Comparison of ENCODE assay signal across 15 cellular contexts in the genomic region with DNA sequence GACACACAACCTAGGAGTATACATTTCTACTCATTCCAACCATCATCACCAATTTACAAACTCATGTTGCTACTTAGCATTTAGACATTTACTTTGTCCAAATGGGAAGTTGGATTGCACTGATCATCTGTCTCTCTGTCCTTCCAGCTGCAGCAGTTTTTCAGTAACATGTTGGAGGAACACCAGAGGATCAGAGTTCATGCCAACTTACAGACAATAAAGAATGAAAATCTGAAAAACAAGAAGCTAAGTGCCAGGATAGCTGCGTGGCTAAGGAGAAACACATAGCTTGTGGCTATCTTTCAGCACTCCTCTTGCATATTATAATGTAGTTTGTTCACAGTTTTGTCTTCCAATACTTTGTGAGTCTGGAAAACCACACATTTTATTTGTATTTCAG. TPM values are rescaled to one million over a fixed set of nuclear protein-coding genes. Genes with fewer than 3 reads are reported as not detected.
A peak's percentile ranks its signal among the peaks of the same experiment; 100 is the strongest.
DNase-seq lines count a peak whose midpoint lies in the region; TF ChIP-seq lines count a peak whose summit lies in the region.
"Had no signal": no experiment of that assay in that cellular context is flagged by ENCODE, and none has a peak within 500 bp of the region (broad histone marks: within the 10 kb centered on the region; RNA-seq: fewer than 3 reads in every experiment).

No MANE protein-coding gene starts in this region.

- H3K27ac ChIP-seq in dorsolateral prefrontal cortex: peak overlapping the region in 49 of 59 donors; percentile 0 to 80 (median 48)
- H3K27ac ChIP-seq in layer of hippocampus (ENCODE audit: low read depth, low read length): peak overlapping the region; percentile 36
- peak overlapping the region; percentile 31 for H3K27ac ChIP-seq in substantia nigra (ENCODE audit: low read depth, low read length, poor library complexity, severe bottlenecking)
- H3K27ac ChIP-seq: A549 had no signal

- TF ChIP-seq CTCF in dorsolateral prefrontal cortex (IDR thresholded peaks at IDR 0.05 in 54 of 56, conservative IDR thresholded peaks at IDR 0.05 in 2 of 56; ENCODE audit: low read depth in 1 of 56, partially characterized antibody in 56 of 56): no peak

- H3K4me3 ChIP-seq in dorsolateral prefrontal cortex: no peak overlapping the region
- H3K4me3 ChIP-seq: A549 had no signal

- no peaks in the 10 kb centered on the region for H3K27me3 ChIP-seq in dorsolateral prefrontal cortex
- no peaks in the 10 kb centered on the region for H3K27me3 ChIP-seq in layer of hippocampus (ENCODE audit: control insufficient read depth, insufficient read depth, low read length)

- intact Hi-C loops in dorsolateral prefrontal cortex (cut with DNase I): no loop called here

- DNase-seq in dorsolateral prefrontal cortex (no peak), substantia nigra (lab: John Stamatoyannopoulos, UW) (peak in 1 of 49 donors; percentile 0), NCI-H1105 treated with DMSO at 0.1 percent for 48 hours (lab: John Stamatoyannopoulos, UW) (no peak), NCI-H226 (no peak), NCI-H146 treated with DMSO at 0.1 percent for 48 hours (lab: John Stamatoyannopoulos, UW; ENCODE audit: unreplicated experiment) (no peak)
- DNase-seq: CD8-positive, alpha-beta T cell; COR-L47; DMS153; DMS79 treated with DMSO at 0.1 percent for 48 hours; EL; GOT3; H9 had no signal

RNA-seq across cellular contexts. Expression of a gene that starts 6.4 kb away (rescaled TPM):
- total RNA-seq in dorsolateral prefrontal cortex: under 1 TPM in 4 of 120 experiments, not detected in 116; 0.26 to 0.89 (median 0.56) TPM
- total RNA-seq: H9, HT1080 had no signal

RNA-seq across cellular contexts. Expression of a gene that starts 59.0 kb away (rescaled TPM):
- 10 to 100 TPM; 18.5 to 41.6 (median 29.6) TPM for total RNA-seq in dorsolateral prefrontal cortex
